In genomic region chr15:25863067-25863967, GRCh38 we compare ENCODE assay signal across 1 cellular context.
TF ChIP-seq lines count a peak whose summit lies in the region.

A gene with protein sequence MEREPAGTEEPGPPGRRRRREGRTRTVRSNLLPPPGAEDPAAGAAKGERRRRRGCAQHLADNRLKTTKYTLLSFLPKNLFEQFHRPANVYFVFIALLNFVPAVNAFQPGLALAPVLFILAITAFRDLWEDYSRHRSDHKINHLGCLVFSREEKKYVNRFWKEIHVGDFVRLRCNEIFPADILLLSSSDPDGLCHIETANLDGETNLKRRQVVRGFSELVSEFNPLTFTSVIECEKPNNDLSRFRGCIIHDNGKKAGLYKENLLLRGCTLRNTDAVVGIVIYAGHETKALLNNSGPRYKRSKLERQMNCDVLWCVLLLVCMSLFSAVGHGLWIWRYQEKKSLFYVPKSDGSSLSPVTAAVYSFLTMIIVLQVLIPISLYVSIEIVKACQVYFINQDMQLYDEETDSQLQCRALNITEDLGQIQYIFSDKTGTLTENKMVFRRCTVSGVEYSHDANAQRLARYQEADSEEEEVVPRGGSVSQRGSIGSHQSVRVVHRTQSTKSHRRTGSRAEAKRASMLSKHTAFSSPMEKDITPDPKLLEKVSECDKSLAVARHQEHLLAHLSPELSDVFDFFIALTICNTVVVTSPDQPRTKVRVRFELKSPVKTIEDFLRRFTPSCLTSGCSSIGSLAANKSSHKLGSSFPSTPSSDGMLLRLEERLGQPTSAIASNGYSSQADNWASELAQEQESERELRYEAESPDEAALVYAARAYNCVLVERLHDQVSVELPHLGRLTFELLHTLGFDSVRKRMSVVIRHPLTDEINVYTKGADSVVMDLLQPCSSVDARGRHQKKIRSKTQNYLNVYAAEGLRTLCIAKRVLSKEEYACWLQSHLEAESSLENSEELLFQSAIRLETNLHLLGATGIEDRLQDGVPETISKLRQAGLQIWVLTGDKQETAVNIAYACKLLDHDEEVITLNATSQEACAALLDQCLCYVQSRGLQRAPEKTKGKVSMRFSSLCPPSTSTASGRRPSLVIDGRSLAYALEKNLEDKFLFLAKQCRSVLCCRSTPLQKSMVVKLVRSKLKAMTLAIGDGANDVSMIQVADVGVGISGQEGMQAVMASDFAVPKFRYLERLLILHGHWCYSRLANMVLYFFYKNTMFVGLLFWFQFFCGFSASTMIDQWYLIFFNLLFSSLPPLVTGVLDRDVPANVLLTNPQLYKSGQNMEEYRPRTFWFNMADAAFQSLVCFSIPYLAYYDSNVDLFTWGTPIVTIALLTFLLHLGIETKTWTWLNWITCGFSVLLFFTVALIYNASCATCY (N-terminal part only) (minus strand): TSS chr15:25863327. CDS start chr15:25863096, 231 bp downstream.

TF ChIP-seq in IMR-90, 13 proteins besides CTCF, POLR2A, EP300 and RAD21 (continued from another document):
- TF ChIP-seq USF2 (IDR thresholded peaks at IDR 0.05; ENCODE audit: low read depth, low read length), result no peak
- TF ChIP-seq NFE2L2 (IDR thresholded peaks at IDR 0.05; ENCODE audit: low read depth, low read length), result no peak
